In genomic region chr9:102769307-102769706, GRCh38 we compare ENCODE assay signal across 26 cellular contexts.
"Had no signal": no experiment of that assay in that cellular context is flagged by ENCODE, and none has a peak within 500 bp of the region (broad histone marks: within the 10 kb centered on the region; RNA-seq: fewer than 3 reads in every experiment).

No MANE protein-coding gene starts in this region.

- ATAC-seq: stimulated activated effector memory CD8-positive, alpha-beta T cell treated with anti-CD3 and anti-CD28 coated beads, Interleukin-12 subunit alpha, Interleukin-12 subunit beta, amount 100 ng/mL, for 72 hours; stimulated activated memory B cell treated with anti-CD40 and anti-IgM and Interleukin-4, amounts not matched to agents 10 μg/mL and 1 μg/mL and 100 μg/mL, for 72 hours; stimulated activated naive B cell treated with anti-CD40 and anti-IgM and Interleukin-4, amounts not matched to agents 10 μg/mL and 1 μg/mL and 100 μg/mL, for 72 hours; stimulated activated naive CD8-positive, alpha-beta T cell treated with anti-CD3 and anti-CD28 coated beads, Interleukin-15, amount 100 ng/mL, for 72 hours; stimulated activated naive CD8-positive, alpha-beta T cell treated with anti-CD3 and anti-CD28 coated beads, Interleukin-15, Interleukin-2, amounts not matched to agents 100 U/mL and 50 U/mL, for 24 hours; upper lobe of right lung had no signal

- H3K4me3 ChIP-seq: stomach, suprapubic skin, testis, thoracic aorta, thyroid gland, tibial artery, tibial nerve, transverse colon, upper lobe of left lung, upper lobe of right lung, uterus, vagina had no signal

- H3K27ac ChIP-seq: stomach, suprapubic skin, testis, thoracic aorta, thyroid gland, tibial artery, tibial nerve, transverse colon, upper lobe of left lung, upper lobe of right lung, uterus, vagina had no signal

- H3K4me1 ChIP-seq: stomach, suprapubic skin, testis, thyroid gland, tibial artery, tibial nerve, transverse colon, upper lobe of left lung, upper lobe of right lung, uterus, vagina had no signal

- H3K36me3 ChIP-seq: stomach, suprapubic skin, thoracic aorta, thyroid gland, tibial artery, tibial nerve, transverse colon, upper lobe of left lung, upper lobe of right lung, uterus, vagina had no signal

- H3K27me3 ChIP-seq: stomach, suprapubic skin, testis, thyroid gland, tibial artery, tibial nerve, transverse colon, upper lobe of left lung, upper lobe of right lung, uterus, vagina had no signal

- DNase-seq: stimulated activated CD4-positive, alpha-beta T cell treated with anti-CD3 and anti-CD28 coated beads, Interleukin-2, amount 100 ng/mL, for 48 hours; stimulated activated CD4-positive, alpha-beta T cell treated with anti-CD3 and anti-CD28 coated beads, Interleukin-4, amount 100 ng/mL, for 1 hour; stimulated activated CD4-positive, alpha-beta T cell treated with anti-CD3 and anti-CD28 coated beads, Interleukin-4, amount 100 ng/mL, for 24 hours; stimulated activated CD4-positive, alpha-beta T cell treated with anti-CD3 and anti-CD28 coated beads, Interleukin-4, amount 100 ng/mL, for 4 hours; stimulated activated CD8-positive, alpha-beta memory T cell treated with anti-CD3 and anti-CD28 coated beads, Interleukin-4, amount 100 ng/mL, for 48 hours; stimulated activated naive B cell treated with anti-CD40 and anti-IgM and Interleukin-4, amounts not matched to agents 10 μg/mL and 1 μg/mL and 100 μg/mL, for 72 hours; stimulated activated naive CD4-positive, alpha-beta T cell; stimulated activated naive CD4-positive, alpha-beta T cell treated with Interleukin-2 at 50 U/mL for 16 hours; stimulated activated naive CD8-positive, alpha-beta T cell treated with anti-CD3 and anti-CD28 coated beads, Interleukin-15, amount 100 ng/mL, for 72 hours; stimulated activated naive CD8-positive, alpha-beta T cell treated with anti-CD3 and anti-CD28 coated beads, Interleukin-15, Interleukin-2, amounts not matched to agents 100 U/mL and 50 U/mL, for 24 hours; stomach; substantia nigra; testis; thyroid gland; tibial artery; transverse colon; trophoblast cell; upper lobe of left lung; upper lobe of right lung; uterus had no signal

- H3K9me3 ChIP-seq: stomach, suprapubic skin, testis, thoracic aorta, thyroid gland, tibial artery, tibial nerve, transverse colon, upper lobe of left lung, upper lobe of right lung, uterus, vagina had no signal
